12 cellular contexts compared by ENCODE assay signal in the genomic region with DNA sequence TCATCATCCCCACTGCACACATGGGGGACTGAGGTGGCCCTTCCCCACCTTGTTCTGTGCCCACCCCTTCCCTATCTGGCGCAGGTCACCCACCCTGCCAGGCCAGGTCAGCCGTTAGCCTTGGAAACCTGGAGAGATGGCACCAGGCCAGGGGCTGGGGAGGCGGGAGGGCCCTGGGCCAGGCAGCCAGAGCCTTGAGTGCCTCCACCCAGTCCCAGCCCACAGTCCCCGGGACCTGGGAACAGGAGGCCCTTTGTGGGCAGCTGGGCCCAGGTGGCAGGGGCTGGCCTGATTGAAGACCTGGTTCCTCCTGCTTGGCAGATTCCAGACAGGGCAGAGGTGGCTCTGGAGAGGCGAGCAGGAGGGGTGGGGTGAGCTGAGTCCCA.
DNase-seq lines count a peak whose midpoint lies in the region; ATAC-seq and TF ChIP-seq lines count a peak whose summit lies in the region.
"Had no signal": no experiment of that assay in that cellular context is flagged by ENCODE, and none has a peak within 500 bp of the region (broad histone marks: within the 10 kb centered on the region; RNA-seq: fewer than 3 reads in every experiment).

No MANE protein-coding gene starts in this region.

- TF ChIP-seq POLR2A in body of pancreas (IDR thresholded peaks at IDR 0.05) (no peak), gastrocnemius medialis (IDR thresholded peaks at IDR 0.05) (no peak)

- WGBS in body of pancreas, 2 donors = 41 to 42% methylated on average over 2 to 5 of the region's 5 CpGs

- peaks cover 0 to 6% (median 0%) of the 10 kb centered on the region in 3 donors for H3K9me3 ChIP-seq in body of pancreas
- H3K9me3 ChIP-seq in gastrocnemius medialis = no peaks in the 10 kb centered on the region

- intact Hi-C loops in body of pancreas (cut with DNase I) = no loop called here
- intact Hi-C loops in gastrocnemius medialis (cut with DNase I; ENCODE audit: low total_unique reads) = no loop called here

- H3K4me1 ChIP-seq in body of pancreas = peaks cover 23% of the 10 kb centered on the region
- H3K4me1 ChIP-seq in gastrocnemius medialis = peaks cover 12 to 18% of the 10 kb centered on the region in 2 donors

- in situ Hi-C loops in gastrocnemius medialis (cut with MboI; ENCODE audit: low sequenced_read_pairs in 4 of 4) = no loop called here

- H3K27me3 ChIP-seq in body of pancreas (no peaks in the 10 kb centered on the region), gastrocnemius medialis (no peaks in the 10 kb centered on the region)

- TF ChIP-seq CTCF in body of pancreas (IDR thresholded peaks at IDR 0.05) (no peak), gastrocnemius medialis (IDR thresholded peaks at IDR 0.05 in 4 of 5, conservative IDR thresholded peaks at IDR 0.05 in 1 of 5) (no peak)

- peak; percentile 63 for DNase-seq in H4 (ENCODE audit: low spot score)
- DNase-seq in body of pancreas = peak; percentile 65 to 81 (median 71)
- DNase-seq in islet precursor cell = peak; percentile 61
- no peak for DNase-seq in gastrocnemius medialis
- no peak for DNase-seq in dedifferentiated amniotic fluid mesenchymal stem cell (ENCODE audit: extremely low spot score)
- DNase-seq in nucleus accumbens (lab: John Stamatoyannopoulos, UW) = no peak
- DNase-seq: activated naive CD8-positive, alpha-beta T cell treated with anti-CD3 and anti-CD28 coated beads, Interleukin-2, amount 50 U/mL, for 24 hours; glutamatergic neuron; NCI-H345 had no signal

- H3K36me3 ChIP-seq in body of pancreas (replicated peaks in 1 of 2; ENCODE audit: insufficient read depth in 1 of 2, low read depth in 2 of 2) (peaks cover 27 to 33% of the 10 kb centered on the region in 2 donors), gastrocnemius medialis (peaks cover 0 to 17% of the 10 kb centered on the region in 2 donors)

- H3K4me3 ChIP-seq in body of pancreas (no peak overlapping the region), gastrocnemius medialis (no peak overlapping the region)

- H3K27ac ChIP-seq in body of pancreas (peak overlapping the region; percentile 72 to 87 (median 82)), gastrocnemius medialis (peak overlapping the region; percentile 55 to 84 (median 74))
- H3K27ac ChIP-seq: C4-2B had no signal

- ATAC-seq in body of pancreas (peak; percentile 72), gastrocnemius medialis (no peak), HG02642 (IDR thresholded peaks at IDR 0.05; ENCODE audit: poor library complexity, unreplicated experiment) (no peak), GM18867 (IDR thresholded peaks at IDR 0.05; ENCODE audit: unreplicated experiment) (no peak)
- ATAC-seq: activated naive CD8-positive, alpha-beta T cell treated with anti-CD3 and anti-CD28 coated beads, Interleukin-2, amount 50 U/mL, for 24 hours had no signal

Comparison
In these comparisons a context has a peak if more than half of its experiments do, and no peak if none do; other contexts are left out.
1. DNase-seq: peak in H4 (single experiment), body of pancreas (4 of 4) and islet precursor cell (single experiment); none in gastrocnemius medialis (0 of 2), dedifferentiated amniotic fluid mesenchymal stem cell (single experiment) and nucleus accumbens (0 of 56).